9 cellular contexts compared by ENCODE assay signal in genomic region chr3:11556851-11557644, GRCh38.
DNase-seq lines count a peak whose midpoint lies in the region; ATAC-seq and TF ChIP-seq lines count a peak whose summit lies in the region.
"Had no signal": no experiment of that assay in that cellular context is flagged by ENCODE, and none has a peak within 500 bp of the region (broad histone marks: within the 10 kb centered on the region; RNA-seq: fewer than 3 reads in every experiment).

No MANE protein-coding gene starts in this region.

- no peak overlapping the region for H2BK5ac ChIP-seq in H9 (ENCODE audit: insufficient read length, low read length)

- H3K27ac Mint-ChIP-seq in H9 = no peak overlapping the region

- ATAC-seq in lower lobe of right lung (no peak), GM21367 (IDR thresholded peaks at IDR 0.05; ENCODE audit: unreplicated experiment) (no peak), GM18868 (IDR thresholded peaks at IDR 0.05; ENCODE audit: unreplicated experiment) (no peak)

- H3K4me1 ChIP-seq in lower lobe of right lung = peaks cover 47% of the 10 kb centered on the region
- no peaks in the 10 kb centered on the region for H3K4me1 ChIP-seq in H9 (ENCODE audit: insufficient read depth, low read length)

- H2BK15ac ChIP-seq in H9 (ENCODE audit: low read depth, low read length) = no peak overlapping the region

- DNase-seq in NB4 (ENCODE audit: low read depth) (peak; percentile 52), coronary artery (ENCODE audit: low spot score) (no peak), lower lobe of right lung (peak; percentile 37), substantia nigra (lab: John Stamatoyannopoulos, UW) (peak in 1 of 49 donors; percentile 37), activated T-cell treated with anti-CD3 and anti-CD28 coated beads for 4 hours (no peak), H9 (no peak)
- DNase-seq: activated CD4-positive, alpha-beta T cell treated with anti-CD3 and anti-CD28 coated beads for 1 hour had no signal

- H3K9me3 ChIP-seq in lower lobe of right lung (no peaks in the 10 kb centered on the region), H9 (ENCODE audit: control insufficient read depth, low read depth, low read length) (no peaks in the 10 kb centered on the region)

- H3K4me3 Mint-ChIP-seq in H9 = no peak overlapping the region

- no peak for TF ChIP-seq CTCF in NB4 (IDR thresholded peaks at IDR 0.05; ENCODE audit: low read depth, low read length)
- TF ChIP-seq CTCF in coronary artery (IDR thresholded peaks at IDR 0.05) = no peak
- no peak for TF ChIP-seq CTCF in lower lobe of right lung (IDR thresholded peaks at IDR 0.05)
- TF ChIP-seq CTCF in H9 (conservative IDR thresholded peaks at IDR 0.05) = no peak

- peaks cover 0 to 2% of the 10 kb centered on the region in 2 experiments; a peak in 2 of 5 replicates for H3K9me3 Mint-ChIP-seq in H9

- no peak overlapping the region for H2BK12ac ChIP-seq in H9 (ENCODE audit: insufficient read length, low read depth, low read length)

- H3K23ac ChIP-seq in H9 (ENCODE audit: insufficient read length, low read depth, low read length) = no peak overlapping the region

- H3K14ac ChIP-seq in H9 (ENCODE audit: insufficient read depth, low read length) = no peak overlapping the region

- H2BK120ac ChIP-seq in H9 (ENCODE audit: low read depth, low read length, poor library complexity, severe bottlenecking) = no peak overlapping the region

- no peak overlapping the region for H4K5ac ChIP-seq in H9 (ENCODE audit: insufficient read length, low read depth, low read length)

- intact Hi-C loops in lower lobe of right lung (cut with DNase I) = no loop called here

- no peak overlapping the region for H4K8ac ChIP-seq in H9 (replicated peaks; ENCODE audit: insufficient read length, low read depth, low read length)

- TF ChIP-seq POLR2A in NB4 (IDR thresholded peaks at IDR 0.05; ENCODE audit: extremely low read depth, insufficient read length) = no peak

- H3K9ac ChIP-seq in H9 (ENCODE audit: extremely low read depth, insufficient read length, low read length) = no peak overlapping the region

- no peak overlapping the region for H2BK20ac ChIP-seq in H9 (ENCODE audit: low read depth, low read length, poor library complexity, severe bottlenecking)

- H3K27ac ChIP-seq in coronary artery = peak overlapping the region; percentile 44 to 73
- no peak overlapping the region for H3K27ac ChIP-seq in lower lobe of right lung
- H3K27ac ChIP-seq in substantia nigra (ENCODE audit: low read depth, low read length, poor library complexity, severe bottlenecking) = peak overlapping the region; percentile 23
- H3K27ac ChIP-seq in H9 (ENCODE audit: insufficient read length, low read depth, low read length) = no peak overlapping the region

- peaks cover 49% of the 10 kb centered on the region for H3K36me3 ChIP-seq in lower lobe of right lung

- no peak overlapping the region for H3T11ph ChIP-seq in H9 (ENCODE audit: low read length)

- no peaks in the 10 kb centered on the region for H3K79me2 ChIP-seq in H9 (ENCODE audit: insufficient read depth, low read length)

- H3K36me3 Mint-ChIP-seq in H9 (ENCODE audit: insufficient read depth in 1 of 3, low read depth in 3 of 3) = peaks cover 4 to 37% (median 30%) of the 10 kb centered on the region in 3 experiments; a peak in 6 of 7 replicates

- H3K79me1 ChIP-seq in H9 (ENCODE audit: insufficient read depth, low read depth, low read length, poor library complexity, severe bottlenecking) = peaks cover 3% of the 10 kb centered on the region

- H2AK5ac ChIP-seq in H9 (ENCODE audit: insufficient read length, low read length) = no peak overlapping the region

- no peaks in the 10 kb centered on the region for H3K27me3 ChIP-seq in lower lobe of right lung (ENCODE audit: low read depth)
- H3K27me3 ChIP-seq in H9 (ENCODE audit: insufficient read depth, low read length) = no peaks in the 10 kb centered on the region

- no peak overlapping the region for H3K4me2 ChIP-seq in H9 (ENCODE audit: insufficient read depth, insufficient read length, low read length)

- no peaks in the 10 kb centered on the region; the same call in 1 of the 2 replicates for H3K27me3 Mint-ChIP-seq in H9 (ENCODE audit: low read depth)

- no peak overlapping the region for H4K91ac ChIP-seq in H9 (ENCODE audit: insufficient read length, low read depth, low read length)

- H4K20me1 ChIP-seq in H9 (ENCODE audit: control insufficient read depth, insufficient read depth, insufficient read length) = no peaks in the 10 kb centered on the region

- H3K4me3 ChIP-seq in NB4 (ENCODE audit: low read depth, low read length) = no peak overlapping the region
- H3K4me3 ChIP-seq in coronary artery = peak overlapping the region; percentile 35
- H3K4me3 ChIP-seq in lower lobe of right lung = no peak overlapping the region

- H3K4ac ChIP-seq in H9 (ENCODE audit: low read depth, low read length) = no peak overlapping the region

- H3K4me1 Mint-ChIP-seq in H9 = peaks cover 8 to 11% of the 10 kb centered on the region in 2 experiments

- H3K23me2 ChIP-seq in H9 (ENCODE audit: insufficient read length, low read depth, low read length, poor library complexity, severe bottlenecking) = no peaks in the 10 kb centered on the region

- no peak overlapping the region for H2AFZ ChIP-seq in H9 (ENCODE audit: low read length)

- no peak overlapping the region for H3K18ac ChIP-seq in H9 (ENCODE audit: insufficient read length, low read depth, low read length)

- no CpG with 5 or more reads among the region's 16 CpGs for WGBS in H9 (ENCODE audit: extremely low coverage, insufficient read length, low lambda C conversion rate)

- no peak overlapping the region for H3K56ac ChIP-seq in H9 (ENCODE audit: insufficient read length, low read depth, low read length)

Comparison
In these comparisons a context has a peak if more than half of its experiments do, and no peak if none do; other contexts are left out.
1. DNase-seq: peak in NB4 (single experiment) and lower lobe of right lung (single experiment); none in coronary artery (single experiment), activated T-cell treated with anti-CD3 and anti-CD28 coated beads for 4 hours (single experiment) and H9 (single experiment).
2. H3K27ac ChIP-seq: peak in coronary artery (2 of 2) and substantia nigra (single experiment); none in lower lobe of right lung (single experiment) and H9 (single experiment).